ENCODE assay signal across 34 cellular contexts in the genomic region with DNA sequence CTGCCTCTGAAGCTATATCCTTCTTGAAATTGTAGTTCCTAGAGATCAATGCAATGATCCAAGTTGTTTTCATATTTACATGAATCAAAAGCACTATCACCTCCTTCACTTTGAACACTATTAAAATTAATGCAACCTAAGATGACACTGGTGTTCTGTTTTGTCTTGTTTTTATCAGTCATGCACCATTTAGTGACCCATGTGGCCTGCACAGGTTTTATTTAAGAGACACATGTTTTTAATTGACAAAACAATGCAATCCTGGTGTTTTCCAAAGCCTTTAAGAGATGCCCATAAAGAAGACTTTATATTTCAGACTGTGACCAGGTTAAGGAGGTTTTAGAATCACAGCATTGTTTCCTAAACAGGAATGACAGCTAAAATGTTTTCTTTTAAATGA.
"Had no signal": no experiment of that assay in that cellular context is flagged by ENCODE, and none has a peak within 500 bp of the region (broad histone marks: within the 10 kb centered on the region; RNA-seq: fewer than 3 reads in every experiment).

No MANE protein-coding gene starts in this region.

- H3K4me3 ChIP-seq: MG63 had no signal

- H3K27me3 ChIP-seq: MG63 had no signal

- H3K9ac ChIP-seq: KMS-11 had no signal

- DNase-seq: Karpas-422, Kasumi-1, KG1, MG63, MM.1S, MV-4-11, NCI-H1048, NCI-H1092, NCI-H1092 treated with DMSO at 0.1 percent for 48 hours, NCI-H1105, NCI-H1105 treated with DMSO at 0.1 percent for 48 hours, NCI-H1417, NCI-H1417 treated with DMSO at 0.1 percent for 48 hours, NCI-H1436, NCI-H1436 treated with DMSO at 0.1 percent for 48 hours, NCI-H146, NCI-H1694, NCI-H1694 treated with DMSO at 0.1 percent for 48 hours, NCI-H187, NCI-H187 treated with DMSO at 0.1 percent for 48 hours, NCI-H1930, NCI-H2029, NCI-H2029 treated with DMSO at 0.1 percent for 48 hours, NCI-H2081, NCI-H2081 treated with DMSO at 0.1 percent for 48 hours, NCI-H2107, NCI-H2171, NCI-H2171 treated with DMSO at 0.1 percent for 48 hours, NCI-H2227 treated with DMSO at 0.1 percent for 48 hours, NCI-H226, NCI-H345, NCI-H446, NCI-H446 treated with DMSO at 0.1 percent for 48 hours had no signal

- H3K27ac ChIP-seq: KMS-11 had no signal

- H3K9me3 ChIP-seq: MG63 had no signal

- H3K36me3 ChIP-seq: MG63 had no signal
